In genomic region chr6:24016857-24017256, GRCh38 we compare ENCODE assay signal across 28 cellular contexts.
"Had no signal": no experiment of that assay in that cellular context is flagged by ENCODE, and none has a peak within 500 bp of the region (broad histone marks: within the 10 kb centered on the region; RNA-seq: fewer than 3 reads in every experiment).

No MANE protein-coding gene starts in this region.

- H3K27me3 ChIP-seq: left lung, ovary, right atrium auricular region, stomach, testis, thyroid gland, upper lobe of left lung, vagina had no signal

- H3K4me1 Mint-ChIP-seq: immature natural killer cell; naive B cell; natural killer cell; nephron progenitor cell; stimulated activated naive B cell treated with anti-CD40 and anti-IgM and Interleukin-4, amounts not matched to agents 10 μg/mL and 1 μg/mL and 100 μg/mL, for 72 hours had no signal

- H3K4me3 ChIP-seq: left lung, lung, ovary, right atrium auricular region, skin epidermis, stomach, testis, thyroid gland, transverse colon, upper lobe of left lung, vagina had no signal

- H3K27me3 Mint-ChIP-seq: naive B cell; stimulated activated naive B cell treated with anti-CD40 and anti-IgM and Interleukin-4, amounts not matched to agents 10 μg/mL and 1 μg/mL and 100 μg/mL, for 72 hours had no signal

- H3K4me3 Mint-ChIP-seq: immature natural killer cell; mesothelial cell of epicardium; naive B cell; natural killer cell; nephron progenitor cell; stimulated activated naive B cell treated with anti-CD40 and anti-IgM and Interleukin-4, amounts not matched to agents 10 μg/mL and 1 μg/mL and 100 μg/mL, for 72 hours had no signal

- H3K27ac Mint-ChIP-seq: immature natural killer cell; mesothelial cell of epicardium; natural killer cell; nephron progenitor cell; progenitor cell of endocrine pancreas; stimulated activated naive B cell treated with anti-CD40 and anti-IgM and Interleukin-4, amounts not matched to agents 10 μg/mL and 1 μg/mL and 100 μg/mL, for 72 hours had no signal

- H3K36me3 ChIP-seq: left lung, ovary, right atrium auricular region, stomach, thyroid gland, transverse colon, upper lobe of left lung, vagina had no signal

- H3K36me3 Mint-ChIP-seq: immature natural killer cell; mesothelial cell of epicardium; naive B cell; natural killer cell; stimulated activated naive B cell treated with anti-CD40 and anti-IgM and Interleukin-4, amounts not matched to agents 10 μg/mL and 1 μg/mL and 100 μg/mL, for 72 hours had no signal

- H3K27ac ChIP-seq: left lung, ovary, right atrium auricular region, skin epidermis, stomach, testis, thyroid gland, transverse colon, upper lobe of left lung, vagina had no signal

- DNase-seq: hypothalamus; immature natural killer cell; kidney; left colon; left lung; mesendoderm; naive B cell; natural killer cell; nephron progenitor cell; ovary; stimulated activated CD4-positive, alpha-beta T cell treated with anti-CD3 and anti-CD28 coated beads, Interleukin-12 subunit alpha, Interleukin-12 subunit beta, amount 100 ng/mL, for 4 hours; stimulated activated CD4-positive, alpha-beta T cell treated with anti-CD3 and anti-CD28 coated beads, Interleukin-15, amount 100 ng/mL, for 24 hours; stimulated activated CD4-positive, alpha-beta T cell treated with anti-CD3 and anti-CD28 coated beads, Interleukin-2, amount 100 ng/mL, for 24 hours; stimulated activated CD4-positive, alpha-beta T cell treated with anti-CD3 and anti-CD28 coated beads, Interleukin-4, amount 100 ng/mL, for 1 hour; stimulated activated naive B cell treated with anti-CD40 and anti-IgM and Interleukin-4, amounts not matched to agents 10 μg/mL and 1 μg/mL and 100 μg/mL, for 72 hours; stimulated activated naive CD8-positive, alpha-beta T cell treated with anti-CD3 and anti-CD28 coated beads, Interleukin-15, Interleukin-2, amounts not matched to agents 100 U/mL and 50 U/mL, for 24 hours; stomach; testis; thyroid gland; transverse colon; upper lobe of left lung had no signal

- H3K9me3 ChIP-seq: ovary, right atrium auricular region, testis, thyroid gland, transverse colon, upper lobe of left lung, vagina had no signal

- ATAC-seq: left colon; left lung; natural killer cell; sciatic nerve; stimulated activated naive B cell treated with anti-CD40 and anti-IgM and Interleukin-4, amounts not matched to agents 10 μg/mL and 1 μg/mL and 100 μg/mL, for 72 hours; stimulated activated naive CD8-positive, alpha-beta T cell treated with anti-CD3 and anti-CD28 coated beads, Interleukin-15, Interleukin-2, amounts not matched to agents 100 U/mL and 50 U/mL, for 24 hours had no signal
